Comparison of ENCODE assay signal across 15 cellular contexts in genomic region chr14:52000019-52000582, GRCh38. TPM values are rescaled to one million over a fixed set of nuclear protein-coding genes. Genes with fewer than 3 reads are reported as not detected.
DNase-seq lines count a peak whose midpoint lies in the region; ATAC-seq and TF ChIP-seq lines count a peak whose summit lies in the region.
"Had no signal": no experiment of that assay in that cellular context is flagged by ENCODE, and none has a peak within 500 bp of the region (broad histone marks: within the 10 kb centered on the region; RNA-seq: fewer than 3 reads in every experiment).

No MANE protein-coding gene starts in this region.

- in situ Hi-C loops in GM13977 (cut with MboI; ENCODE audit: low pct_unique_long_range_greater_than_20kb, low sequenced_read_pairs, unreplicated experiment) = no loop called here

- no peak overlapping the region for H3K4ac ChIP-seq in mesenchymal stem cell (ENCODE audit: low read depth in 1 of 2, low read length in 2 of 2)

- H3K18ac ChIP-seq in mesenchymal stem cell (ENCODE audit: low read depth in 1 of 2, low read length in 2 of 2) = no peak overlapping the region

- no peaks in the 10 kb centered on the region for H3K27me3 ChIP-seq in left ventricle myocardium inferior (ENCODE audit: low read depth)
- no peaks in the 10 kb centered on the region for H3K27me3 ChIP-seq in mesenchymal stem cell (ENCODE audit: control insufficient read depth in 1 of 2, insufficient read depth in 1 of 2, low read length in 2 of 2)

- peaks cover 82% of the 10 kb centered on the region for H3K4me1 ChIP-seq in left ventricle myocardium inferior
- H3K4me1 ChIP-seq in mesenchymal stem cell (ENCODE audit: control insufficient read depth, insufficient read depth, low read depth, low read length) = no peaks in the 10 kb centered on the region
- H3K4me1 ChIP-seq: Caco-2 had no signal

- H3K9me3 ChIP-seq in left ventricle myocardium inferior (replicated peaks) = no peaks in the 10 kb centered on the region
- H3K9me3 ChIP-seq in mesenchymal stem cell (ENCODE audit: control insufficient read depth, low read length) = no peaks in the 10 kb centered on the region
- H3K9me3 ChIP-seq: Caco-2 had no signal

- peak overlapping the region; percentile 89 for H3K27ac ChIP-seq in left ventricle myocardium inferior (replicated peaks)
- no peak overlapping the region for H3K27ac ChIP-seq in mesenchymal stem cell (ENCODE audit: low read length, poor library complexity, severe bottlenecking)

- no peak for TF ChIP-seq CTCF in left ventricle myocardium inferior (IDR thresholded peaks at IDR 0.05; ENCODE audit: borderline replicate concordance)
- TF ChIP-seq CTCF in GM13977 (IDR thresholded peaks at IDR 0.05; ENCODE audit: extremely low read depth, insufficient read depth, missing control alignments) = no peak

- H3K36me3 ChIP-seq in left ventricle myocardium inferior (peaks cover 73% of the 10 kb centered on the region), mesenchymal stem cell (ENCODE audit: control insufficient read depth in 1 of 2, insufficient read depth in 2 of 2, low read depth in 1 of 2, low read length in 2 of 2) (peaks cover 6 to 81% of the 10 kb centered on the region in 2 experiments)

- H2BK15ac ChIP-seq in mesenchymal stem cell (ENCODE audit: low read depth, poor library complexity, severe bottlenecking) = no peak overlapping the region

- no peak for ATAC-seq in Right ventricle myocardium superior (ENCODE audit: poor library complexity)
- no peak for ATAC-seq in HG03469 (IDR thresholded peaks at IDR 0.05; ENCODE audit: unreplicated experiment)
- ATAC-seq: HepG2 had no signal

- H4K91ac ChIP-seq in mesenchymal stem cell (ENCODE audit: low read length) = no peak overlapping the region

- no CpG with 5 or more reads among the region's 3 CpGs for WGBS in mesenchymal stem cell

- H2BK120ac ChIP-seq in mesenchymal stem cell (ENCODE audit: low read depth, low read length) = no peak overlapping the region

- no peak overlapping the region for H4K8ac ChIP-seq in mesenchymal stem cell (ENCODE audit: low read length)

- no peak overlapping the region for H3K23ac ChIP-seq in mesenchymal stem cell (ENCODE audit: low read length in 2 of 2)

- no peak overlapping the region for H3K14ac ChIP-seq in mesenchymal stem cell (ENCODE audit: low read length in 2 of 2)

- intact Hi-C loops in left ventricle myocardium inferior (cut with micrococcal nuclease) (no loop called here), Right ventricle myocardium superior (cut with DNase I) (no loop called here)

- H2AFZ ChIP-seq in mesenchymal stem cell (ENCODE audit: low read depth, low read length) = no peak overlapping the region

- H3K4me3 ChIP-seq in left ventricle myocardium inferior = no peak overlapping the region
- H3K4me3 ChIP-seq in mesenchymal stem cell (ENCODE audit: insufficient read depth in 1 of 2, low read depth in 1 of 2, low read length in 2 of 2) = no peak overlapping the region

- H3K4me2 ChIP-seq in mesenchymal stem cell (ENCODE audit: low read length, poor library complexity, severe bottlenecking) = no peak overlapping the region

- H2BK5ac ChIP-seq in mesenchymal stem cell (ENCODE audit: low read depth, low read length, poor library complexity, severe bottlenecking) = no peak overlapping the region

- H2AK5ac ChIP-seq in mesenchymal stem cell (ENCODE audit: low read length, severe bottlenecking) = no peak overlapping the region

- no peak overlapping the region for H2BK12ac ChIP-seq in mesenchymal stem cell (ENCODE audit: low read length in 2 of 2)

- peak overlapping the region; percentile 76 for H3K9ac ChIP-seq in mesenchymal stem cell (ENCODE audit: low read length)

- DNase-seq in left ventricle myocardium inferior (no peak), Right ventricle myocardium superior (no peak), amniotic epithelial cell (ENCODE audit: low read depth) (peak; percentile 38), mesenchymal stem cell (no peak), GM13977 (ENCODE audit: low spot score) (no peak), NCI-H524 treated with DMSO at 0.1 percent for 48 hours (lab: John Stamatoyannopoulos, UW) (no peak), cortex of kidney (lab: John Stamatoyannopoulos, UW) (no peak)
- DNase-seq: Caco-2, Karpas-422, NCI-H1105 treated with DMSO at 0.1 percent for 48 hours, NCI-H187, NCI-H446, NCI-H774 had no signal

- peaks cover 11% of the 10 kb centered on the region for H3K79me1 ChIP-seq in mesenchymal stem cell (replicated peaks; ENCODE audit: low read length, poor library complexity, severe bottlenecking)

RNA-seq across cellular contexts. Expression of gene RTRAF, which starts 10.8 kb away (rescaled TPM):
- total RNA-seq in left ventricle myocardium inferior (237 TPM), Right ventricle myocardium superior (218 TPM)
- 522 TPM for polyA plus RNA-seq in mesenchymal stem cell (2013, experiment 1 of 2)
- polyA plus RNA-seq in mesenchymal stem cell (2013, experiment 2 of 2) = 530 TPM
